ENCODE assay signal across 31 cellular contexts in genomic region chr5:44827681-44828080, GRCh38.
"Had no signal": no experiment of that assay in that cellular context is flagged by ENCODE, and none has a peak within 500 bp of the region (broad histone marks: within the 10 kb centered on the region; RNA-seq: fewer than 3 reads in every experiment).

No MANE protein-coding gene starts in this region.

- H3K27me3 Mint-ChIP-seq: activated CD4-positive, alpha-beta T cell treated with anti-CD3 and anti-CD28 coated beads, Interleukin-2, amount 10 ng/mL, durations not matched to agents 7 days and 5 days; brain had no signal

- H3K9me3 Mint-ChIP-seq: activated naive CD4-positive, alpha-beta T cell treated with anti-CD3 and anti-CD28 coated beads for 36 hours; activated naive CD4-positive, alpha-beta T cell treated with anti-CD3 and anti-CD28 coated beads, Interleukin-2, amount 50 U/mL, for 72 hours; activated T-cell treated with anti-CD3 and anti-CD28 coated beads, Interleukin-2, amount 50 U/mL, for 4 hours; activated T-helper 1 cell treated with anti-CD3 and anti-CD28 coated beads, Interleukin-12 subunit alpha, Interleukin-12 subunit beta, Interleukin-2, Interleukin-4 antibody, amounts not matched to agents 30 ng/mL and 10 ng/mL and 1 ng/mL, durations not matched to agents 14 hours and 24 hours and 36 hours; brain had no signal

- H3K4me3 Mint-ChIP-seq: activated CD4-positive, alpha-beta T cell treated with anti-CD3 and anti-CD28 coated beads, Interleukin-2, amount 10 ng/mL, durations not matched to agents 7 days and 5 days; activated CD8-positive, alpha-beta T cell treated with anti-CD3 and anti-CD28 coated beads, Interleukin-2, amount 10 ng/mL, durations not matched to agents 7 days and 5 days; activated naive CD4-positive, alpha-beta T cell treated with anti-CD3 and anti-CD28 coated beads for 36 hours; activated T-cell treated with anti-CD3 and anti-CD28 coated beads, Interleukin-2, amount 50 U/mL, for 4 hours; activated T-helper 1 cell treated with anti-CD3 and anti-CD28 coated beads, Interleukin-12 subunit alpha, Interleukin-12 subunit beta, Interleukin-2, Interleukin-4 antibody, amounts not matched to agents 30 ng/mL and 10 ng/mL and 1 ng/mL, durations not matched to agents 14 hours and 24 hours and 36 hours; brain had no signal

- DNase-seq: activated CD4-positive, alpha-beta T cell treated with anti-CD3 and anti-CD28 coated beads, Interleukin-2, amount 10 ng/mL, durations not matched to agents 7 days and 5 days; activated CD4-positive, alpha-beta T cell treated with anti-CD3 and anti-CD28 coated beads, Interleukin-2, amount 50 U/mL, for 48 hours; activated CD8-positive, alpha-beta T cell treated with anti-CD3 and anti-CD28 coated beads, Interleukin-2, amount 10 ng/mL, durations not matched to agents 7 days and 5 days; activated gamma-delta T cell treated with Interleukin-2 at 50 U/mL for 16 hours; activated naive CD4-positive, alpha-beta T cell treated with anti-CD3 and anti-CD28 coated beads for 36 hours; activated T-cell treated with anti-CD3 and anti-CD28 coated beads for 4 hours; activated T-cell treated with anti-CD3 and anti-CD28 coated beads, Interleukin-2, amount 50 U/mL, for 4 hours; adrenal gland; anterior cingulate cortex; caudate nucleus; cerebellar nuclear complex; MM.1S; MV-4-11; NCI-H1092; NCI-H1436 treated with DMSO at 0.1 percent for 48 hours; NCI-H1694 treated with DMSO at 0.1 percent for 48 hours; NCI-H2029; NCI-H345; NCI-H510A; NCI-H69; SIG-M5; SW 1271; T-helper 1 cell; T-helper 2 cell; T-helper 9 cell; WERI-Rb-1 had no signal

- ATAC-seq: activated CD8-positive, alpha-beta T cell treated with anti-CD3 and anti-CD28 coated beads, Interleukin-2, amount 10 ng/mL, durations not matched to agents 7 days and 5 days; activated naive CD4-positive, alpha-beta T cell treated with anti-CD3 and anti-CD28 coated beads, Interleukin-2, amount 50 U/mL, for 72 hours; activated T-cell treated with anti-CD3 and anti-CD28 coated beads, Interleukin-2, amount 50 U/mL, for 4 hours; Panc1; Right ventricle myocardium inferior had no signal

- H3K4me1 Mint-ChIP-seq: brain had no signal

- H3K27ac Mint-ChIP-seq: activated CD4-positive, alpha-beta T cell treated with anti-CD3 and anti-CD28 coated beads, Interleukin-2, amount 10 ng/mL, durations not matched to agents 7 days and 5 days; activated CD8-positive, alpha-beta T cell treated with anti-CD3 and anti-CD28 coated beads, Interleukin-2, amount 10 ng/mL, durations not matched to agents 7 days and 5 days; activated naive CD4-positive, alpha-beta T cell treated with anti-CD3 and anti-CD28 coated beads for 36 hours; activated naive CD4-positive, alpha-beta T cell treated with anti-CD3 and anti-CD28 coated beads, Interleukin-2, amount 50 U/mL, for 72 hours; activated T-helper 1 cell treated with anti-CD3 and anti-CD28 coated beads, Interleukin-12 subunit alpha, Interleukin-12 subunit beta, Interleukin-2, Interleukin-4 antibody, amounts not matched to agents 30 ng/mL and 10 ng/mL and 1 ng/mL, durations not matched to agents 14 hours and 24 hours and 36 hours; brain had no signal
